In genomic region chr1:47361380-47361779, GRCh38 we compare ENCODE assay signal across 9 cellular contexts. TPM values are rescaled to one million over a fixed set of nuclear protein-coding genes. Genes with fewer than 3 reads are reported as not detected.
"Had no signal": no experiment of that assay in that cellular context is flagged by ENCODE, and none has a peak within 500 bp of the region (broad histone marks: within the 10 kb centered on the region; RNA-seq: fewer than 3 reads in every experiment).

No MANE protein-coding gene starts in this region.

- ATAC-seq: GM12878 had no signal

- H3K4me3 ChIP-seq: GM12878 had no signal

- FAIRE-seq: G401.6, GM12878, GM12891, GM12892, GM18507, GM19239 had no signal

- DNase-seq: GDM1, GF-D8 had no signal

RNA-seq across cellular contexts. Expression of gene FOXE3, which starts 54.7 kb away (rescaled TPM):
- total RNA-seq: G401, GM12878 had no signal
